In the genomic region with DNA sequence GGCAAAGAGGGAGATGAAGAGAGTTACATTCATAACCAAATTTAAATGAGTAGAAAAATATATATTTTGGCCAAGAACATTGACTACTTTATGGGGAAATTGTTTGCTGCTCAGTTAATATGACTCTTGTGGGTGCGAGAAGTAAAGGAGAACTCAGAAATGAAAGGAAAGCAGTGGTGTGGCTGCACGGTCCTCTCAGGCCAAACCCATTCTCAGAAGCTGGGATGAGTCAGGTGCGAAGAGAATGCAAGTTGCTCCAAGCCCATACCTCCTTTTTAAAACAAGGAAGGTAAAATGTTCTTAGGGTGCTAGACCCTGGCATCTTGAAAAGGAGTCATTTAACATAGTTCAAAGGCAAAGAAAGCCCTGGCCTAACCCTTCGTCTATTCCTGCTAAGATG, we compare ENCODE assay signal across 29 cellular contexts.
"Had no signal": no experiment of that assay in that cellular context is flagged by ENCODE, and none has a peak within 500 bp of the region (broad histone marks: within the 10 kb centered on the region; RNA-seq: fewer than 3 reads in every experiment).

No MANE protein-coding gene starts in this region.

- H3K9me3 ChIP-seq: stomach, suprapubic skin, testis, thoracic aorta, thyroid gland, tibial artery, tibial nerve, transverse colon, upper lobe of left lung, upper lobe of right lung, uterus, vagina had no signal

- H3K4me1 ChIP-seq: stomach, suprapubic skin, testis, thyroid gland, tibial artery, tibial nerve, transverse colon, upper lobe of left lung, upper lobe of right lung, uterus, vagina had no signal

- H3K4me3 Mint-ChIP-seq: stimulated activated effector memory CD8-positive, alpha-beta T cell treated with anti-CD3 and anti-CD28 coated beads, Interleukin-12 subunit alpha, Interleukin-12 subunit beta, amount 100 ng/mL, for 72 hours; stimulated activated memory B cell treated with anti-CD40 and anti-IgM and Interleukin-4, amounts not matched to agents 10 μg/mL and 1 μg/mL and 100 μg/mL, for 72 hours; stimulated activated naive B cell treated with anti-CD40 and anti-IgM and Interleukin-4, amounts not matched to agents 10 μg/mL and 1 μg/mL and 100 μg/mL, for 72 hours; stimulated activated naive CD8-positive, alpha-beta T cell treated with anti-CD3 and anti-CD28 coated beads, Interleukin-15, amount 100 ng/mL, for 72 hours; stimulated activated naive CD8-positive, alpha-beta T cell treated with anti-CD3 and anti-CD28 coated beads, Interleukin-15, Interleukin-2, amounts not matched to agents 100 ng/mL and 50 ng/mL, for 24 hours; type B pancreatic cell had no signal

- H3K27ac ChIP-seq: stomach, suprapubic skin, testis, thoracic aorta, thyroid gland, tibial artery, tibial nerve, transverse colon, upper lobe of left lung, upper lobe of right lung, uterus, vagina had no signal

- H3K9me3 Mint-ChIP-seq: stimulated activated memory B cell treated with anti-CD40 and anti-IgM and Interleukin-4, amounts not matched to agents 10 μg/mL and 1 μg/mL and 100 μg/mL, for 72 hours; stimulated activated naive B cell treated with anti-CD40 and anti-IgM and Interleukin-4, amounts not matched to agents 10 μg/mL and 1 μg/mL and 100 μg/mL, for 72 hours; type B pancreatic cell had no signal

- H3K4me3 ChIP-seq: stomach, suprapubic skin, testis, thoracic aorta, thyroid gland, tibial artery, tibial nerve, transverse colon, upper lobe of left lung, upper lobe of right lung, uterus, vagina had no signal

- H3K27ac Mint-ChIP-seq: stimulated activated effector memory CD8-positive, alpha-beta T cell treated with anti-CD3 and anti-CD28 coated beads, Interleukin-12 subunit alpha, Interleukin-12 subunit beta, amount 100 ng/mL, for 72 hours; stimulated activated memory B cell treated with anti-CD40 and anti-IgM and Interleukin-4, amounts not matched to agents 10 μg/mL and 1 μg/mL and 100 μg/mL, for 72 hours; stimulated activated naive B cell treated with anti-CD40 and anti-IgM and Interleukin-4, amounts not matched to agents 10 μg/mL and 1 μg/mL and 100 μg/mL, for 72 hours; stimulated activated naive CD8-positive, alpha-beta T cell treated with anti-CD3 and anti-CD28 coated beads, Interleukin-15, amount 100 ng/mL, for 72 hours; stimulated activated naive CD8-positive, alpha-beta T cell treated with anti-CD3 and anti-CD28 coated beads, Interleukin-15, Interleukin-2, amounts not matched to agents 100 ng/mL and 50 ng/mL, for 24 hours; type B pancreatic cell had no signal

- H3K4me1 Mint-ChIP-seq: stimulated activated effector memory CD8-positive, alpha-beta T cell treated with anti-CD3 and anti-CD28 coated beads, Interleukin-12 subunit alpha, Interleukin-12 subunit beta, amount 100 ng/mL, for 72 hours; stimulated activated naive B cell treated with anti-CD40 and anti-IgM and Interleukin-4, amounts not matched to agents 10 μg/mL and 1 μg/mL and 100 μg/mL, for 72 hours; stimulated activated naive CD8-positive, alpha-beta T cell treated with anti-CD3 and anti-CD28 coated beads, Interleukin-15, amount 100 ng/mL, for 72 hours had no signal

- H3K36me3 ChIP-seq: stomach, suprapubic skin, thoracic aorta, thyroid gland, tibial artery, tibial nerve, transverse colon, upper lobe of left lung, upper lobe of right lung, uterus, vagina had no signal

- H3K36me3 Mint-ChIP-seq: stimulated activated effector memory CD8-positive, alpha-beta T cell treated with anti-CD3 and anti-CD28 coated beads, Interleukin-12 subunit alpha, Interleukin-12 subunit beta, amount 100 ng/mL, for 72 hours; stimulated activated memory B cell treated with anti-CD40 and anti-IgM and Interleukin-4, amounts not matched to agents 10 μg/mL and 1 μg/mL and 100 μg/mL, for 72 hours; stimulated activated naive B cell treated with anti-CD40 and anti-IgM and Interleukin-4, amounts not matched to agents 10 μg/mL and 1 μg/mL and 100 μg/mL, for 72 hours; type B pancreatic cell had no signal

- ATAC-seq: stimulated activated effector memory CD8-positive, alpha-beta T cell treated with anti-CD3 and anti-CD28 coated beads, Interleukin-12 subunit alpha, Interleukin-12 subunit beta, amount 100 ng/mL, for 72 hours; stimulated activated memory B cell treated with anti-CD40 and anti-IgM and Interleukin-4, amounts not matched to agents 10 μg/mL and 1 μg/mL and 100 μg/mL, for 72 hours; stimulated activated naive CD8-positive, alpha-beta T cell treated with anti-CD3 and anti-CD28 coated beads, Interleukin-15, amount 100 ng/mL, for 72 hours; stimulated activated naive CD8-positive, alpha-beta T cell treated with anti-CD3 and anti-CD28 coated beads, Interleukin-15, Interleukin-2, amounts not matched to agents 100 U/mL and 50 U/mL, for 24 hours; upper lobe of right lung had no signal

- FAIRE-seq: urothelium cell line had no signal

- H3K27me3 ChIP-seq: stomach, suprapubic skin, testis, thyroid gland, tibial artery, tibial nerve, transverse colon, upper lobe of left lung, upper lobe of right lung, uterus, vagina had no signal

- DNase-seq: stimulated activated CD4-positive, alpha-beta T cell treated with anti-CD3 and anti-CD28 coated beads, Interleukin-2, amount 100 ng/mL, for 48 hours; stimulated activated CD4-positive, alpha-beta T cell treated with anti-CD3 and anti-CD28 coated beads, Interleukin-4, amount 100 ng/mL, for 1 hour; stimulated activated CD4-positive, alpha-beta T cell treated with anti-CD3 and anti-CD28 coated beads, Interleukin-4, amount 100 ng/mL, for 24 hours; stimulated activated CD4-positive, alpha-beta T cell treated with anti-CD3 and anti-CD28 coated beads, Interleukin-4, amount 100 ng/mL, for 4 hours; stimulated activated CD8-positive, alpha-beta memory T cell treated with anti-CD3 and anti-CD28 coated beads, Interleukin-4, amount 100 ng/mL, for 48 hours; stimulated activated naive B cell treated with anti-CD40 and anti-IgM and Interleukin-4, amounts not matched to agents 10 μg/mL and 1 μg/mL and 100 μg/mL, for 72 hours; stimulated activated naive CD4-positive, alpha-beta T cell; stimulated activated naive CD4-positive, alpha-beta T cell treated with Interleukin-2 at 50 U/mL for 16 hours; stimulated activated naive CD8-positive, alpha-beta T cell treated with anti-CD3 and anti-CD28 coated beads, Interleukin-15, amount 100 ng/mL, for 72 hours; stimulated activated naive CD8-positive, alpha-beta T cell treated with anti-CD3 and anti-CD28 coated beads, Interleukin-15, Interleukin-2, amounts not matched to agents 100 U/mL and 50 U/mL, for 24 hours; stomach; substantia nigra; testis; thyroid gland; tibial artery; transverse colon; trophoblast cell; upper lobe of left lung; upper lobe of right lung; uterus had no signal

- H3K27me3 Mint-ChIP-seq: stimulated activated memory B cell treated with anti-CD40 and anti-IgM and Interleukin-4, amounts not matched to agents 10 μg/mL and 1 μg/mL and 100 μg/mL, for 72 hours; stimulated activated naive B cell treated with anti-CD40 and anti-IgM and Interleukin-4, amounts not matched to agents 10 μg/mL and 1 μg/mL and 100 μg/mL, for 72 hours; stimulated activated naive CD8-positive, alpha-beta T cell treated with anti-CD3 and anti-CD28 coated beads, Interleukin-15, amount 100 ng/mL, for 72 hours; stimulated activated naive CD8-positive, alpha-beta T cell treated with anti-CD3 and anti-CD28 coated beads, Interleukin-15, Interleukin-2, amounts not matched to agents 100 ng/mL and 50 ng/mL, for 24 hours had no signal
